Comparison of ENCODE assay signal across 14 cellular contexts in genomic region chr3:45118615-45119062, GRCh38. TPM values are rescaled to one million over a fixed set of nuclear protein-coding genes. Genes with fewer than 3 reads are reported as not detected.
DNase-seq lines count a peak whose midpoint lies in the region; ATAC-seq and TF ChIP-seq lines count a peak whose summit lies in the region.
"Had no signal": no experiment of that assay in that cellular context is flagged by ENCODE, and none has a peak within 500 bp of the region (broad histone marks: within the 10 kb centered on the region; RNA-seq: fewer than 3 reads in every experiment).

No MANE protein-coding gene starts in this region.

- no peaks in the 10 kb centered on the region for H3K27me3 Mint-ChIP-seq in CD4-positive, CD25-positive, alpha-beta regulatory T cell
- no peaks in the 10 kb centered on the region for H3K27me3 Mint-ChIP-seq in activated T-helper 2 cell treated with anti-CD3 and anti-CD28 coated beads, Interferon-gamma antibody, Interleukin-2, Interleukin-4, amounts not matched to agents 10 μg/mL and 5 μg/mL and 100 μg/mL, durations not matched to agents 14 hours and 24 hours and 36 hours (ENCODE audit: low read depth)
- H3K27me3 Mint-ChIP-seq in naive thymus-derived CD4-positive, alpha-beta T cell: peaks cover 0 to 37% (median 0%) of the 10 kb centered on the region in 5 donors
- no peaks in the 10 kb centered on the region for H3K27me3 Mint-ChIP-seq in Calu3 (ENCODE audit: unreplicated experiment)
- H3K27me3 Mint-ChIP-seq in osteocyte (ENCODE audit: unreplicated experiment): peaks cover 4% of the 10 kb centered on the region

- peak overlapping the region; percentile 9 for H3K27ac ChIP-seq in CD4-positive, CD25-positive, alpha-beta regulatory T cell (ENCODE audit: insufficient read depth, low read length, poor library complexity, severe bottlenecking)
- no peak overlapping the region; the same call in 1 of the 2 replicates for H3K27ac ChIP-seq in HCT116 (ENCODE audit: low read depth, low read length)
- no peak overlapping the region for H3K27ac ChIP-seq in naive thymus-derived CD4-positive, alpha-beta T cell (ENCODE audit: low read depth, low read length)
- no peak overlapping the region; the same call in 1 of the 2 replicates for H3K27ac ChIP-seq in PC-9
- H3K27ac ChIP-seq: VCaP had no signal

- no peaks in the 10 kb centered on the region for H3K9me3 ChIP-seq in CD4-positive, CD25-positive, alpha-beta regulatory T cell (ENCODE audit: control insufficient read depth in 2 of 2, low read length in 2 of 2)
- no peaks in the 10 kb centered on the region for H3K9me3 ChIP-seq in HCT116 (ENCODE audit: control insufficient read depth in 1 of 2, insufficient read depth in 1 of 2, low read depth in 1 of 2, low read length in 2 of 2)
- H3K9me3 ChIP-seq in naive thymus-derived CD4-positive, alpha-beta T cell (ENCODE audit: control insufficient read depth in 2 of 3, low read length in 3 of 3): no peaks in the 10 kb centered on the region
- no peaks in the 10 kb centered on the region for H3K9me3 ChIP-seq in PC-9 (ENCODE audit: insufficient read depth, low read depth)

- BruUV-seq in HCT116 (replicated peaks; lab: Mats Ljungman, UMichigan) (no TSS peak), Calu3 (replicated peaks; lab: Mats Ljungman, UMichigan) (no TSS peak), PC-9 (replicated peaks; lab: Mats Ljungman, UMichigan) (no TSS peak)

- H3K4me3 Mint-ChIP-seq in CD4-positive, CD25-positive, alpha-beta regulatory T cell: peak overlapping the region in 2 of 4 donors; percentile 21 to 54
- H3K4me3 Mint-ChIP-seq in activated T-helper 2 cell treated with anti-CD3 and anti-CD28 coated beads, Interferon-gamma antibody, Interleukin-2, Interleukin-4, amounts not matched to agents 10 μg/mL and 5 μg/mL and 100 μg/mL, durations not matched to agents 14 hours and 24 hours and 36 hours (ENCODE audit: low read depth): peak overlapping the region; percentile 6
- peak overlapping the region in 7 of 10 donors; percentile 19 to 73 (median 49) for H3K4me3 Mint-ChIP-seq in naive thymus-derived CD4-positive, alpha-beta T cell
- H3K4me3 Mint-ChIP-seq in Calu3 (ENCODE audit: low read depth, unreplicated experiment): no peak overlapping the region
- no peak overlapping the region for H3K4me3 Mint-ChIP-seq in osteocyte (ENCODE audit: unreplicated experiment)
- H3K4me3 Mint-ChIP-seq: nephron progenitor cell had no signal

- intact Hi-C loops in HCT116 (cut with micrococcal nuclease) (no loop called here), Calu3 (cut with micrococcal nuclease; ENCODE audit: unreplicated experiment) (no loop called here), PC-9 (cut with micrococcal nuclease; ENCODE audit: unreplicated experiment) (no loop called here)
- intact Hi-C loops in activated T-helper 2 cell treated with anti-CD3 and anti-CD28 coated beads, Interferon-gamma antibody, Interleukin-2, Interleukin-4, amounts not matched to agents 10 μg/mL and 5 μg/mL and 100 μg/mL, durations not matched to agents 14 hours and 24 hours and 36 hours (cut with micrococcal nuclease): loop anchor here (1.0 to 5.0 kb wide), 4 partner anchors 8 to 389 kb away; no protein-coding TSS in a partner anchor
- intact Hi-C loops in naive thymus-derived CD4-positive, alpha-beta T cell (cut with micrococcal nuclease): loop anchor here (1.0 to 5.0 kb wide), 7 partner anchors 8 to 94 kb away; no protein-coding TSS in a partner anchor

- no peaks in the 10 kb centered on the region for H3K36me3 Mint-ChIP-seq in CD4-positive, CD25-positive, alpha-beta regulatory T cell
- H3K36me3 Mint-ChIP-seq in activated T-helper 2 cell treated with anti-CD3 and anti-CD28 coated beads, Interferon-gamma antibody, Interleukin-2, Interleukin-4, amounts not matched to agents 10 μg/mL and 5 μg/mL and 100 μg/mL, durations not matched to agents 14 hours and 24 hours and 36 hours (ENCODE audit: low read depth): peaks cover 30% of the 10 kb centered on the region
- peaks cover 0 to 14% (median 0%) of the 10 kb centered on the region in 5 donors for H3K36me3 Mint-ChIP-seq in naive thymus-derived CD4-positive, alpha-beta T cell
- peaks cover 12% of the 10 kb centered on the region for H3K36me3 Mint-ChIP-seq in Calu3 (ENCODE audit: insufficient read depth, unreplicated experiment)
- H3K36me3 Mint-ChIP-seq in osteocyte (ENCODE audit: unreplicated experiment): peaks cover 4% of the 10 kb centered on the region

- H3K9me2 ChIP-seq in HCT116 (ENCODE audit: insufficient read depth): no peaks in the 10 kb centered on the region
- H3K9me2 ChIP-seq in PC-9 (ENCODE audit: insufficient read depth): no peaks in the 10 kb centered on the region

- H3K4me1 ChIP-seq in CD4-positive, CD25-positive, alpha-beta regulatory T cell (ENCODE audit: control insufficient read depth, insufficient read depth, low read length, poor library complexity, severe bottlenecking): peaks cover 16% of the 10 kb centered on the region
- peaks cover 55 to 75% of the 10 kb centered on the region in 2 experiments for H3K4me1 ChIP-seq in HCT116 (ENCODE audit: control insufficient read depth in 1 of 2, insufficient read depth in 2 of 2, low read length in 2 of 2)
- H3K4me1 ChIP-seq in naive thymus-derived CD4-positive, alpha-beta T cell (ENCODE audit: control insufficient read depth in 2 of 2, insufficient read depth in 2 of 2, low read length in 2 of 2): peaks cover 17 to 22% of the 10 kb centered on the region in 2 donors
- H3K4me1 ChIP-seq in PC-9 (replicated peaks; ENCODE audit: insufficient read depth): peaks cover 46% of the 10 kb centered on the region

- H3K4me2 ChIP-seq in HCT116 (ENCODE audit: low read length) (peak overlapping the region; percentile 68), PC-9 (no peak overlapping the region)

- H3F3A ChIP-seq in PC-9 (ENCODE audit: insufficient read depth, low read depth): peaks cover 66% of the 10 kb centered on the region

- H3K27me3 ChIP-seq in CD4-positive, CD25-positive, alpha-beta regulatory T cell (ENCODE audit: control insufficient read depth, insufficient read depth, low read length): no peaks in the 10 kb centered on the region
- H3K27me3 ChIP-seq in HCT116 (ENCODE audit: insufficient read depth, low read length) (no peaks in the 10 kb centered on the region), PC-9 (ENCODE audit: insufficient read depth, low read depth) (no peaks in the 10 kb centered on the region)
- H3K27me3 ChIP-seq in naive thymus-derived CD4-positive, alpha-beta T cell (ENCODE audit: control insufficient read depth in 2 of 2, insufficient read depth in 2 of 2, low read length in 2 of 2): no peaks in the 10 kb centered on the region

- POLR2A ChIA-PET in HCT116 (lab: Charles Lee): no interaction called here
- POLR2A ChIA-PET in naive thymus-derived CD4-positive, alpha-beta T cell (lab: Charles Lee): interaction anchor here (0.8 to 1.4 kb wide), 3 partner anchors 8 to 21 kb away, joined by 3 to 13 read pairs (median 3); no protein-coding TSS in a partner anchor
- POLR2A ChIA-PET in PC-9 (lab: Charles Lee; ENCODE audit: unreplicated experiment): no interaction called here

- no peak for TF ChIP-seq POLR2A in HCT116 (IDR thresholded peaks at IDR 0.05; ENCODE audit: borderline replicate concordance, extremely low read depth, insufficient read depth, insufficient read length)

- no peak overlapping the region for H3K4me3 ChIP-seq in CD4-positive, CD25-positive, alpha-beta regulatory T cell (ENCODE audit: low read depth, low read length)
- H3K4me3 ChIP-seq in HCT116 (replicated peaks in 1 of 2; ENCODE audit: low read depth in 1 of 2, low read length in 2 of 2) (no peak overlapping the region), PC-9 (no peak overlapping the region)
- H3K4me3 ChIP-seq in naive thymus-derived CD4-positive, alpha-beta T cell (ENCODE audit: low read length): no peak overlapping the region

- RAD21 ChIA-PET in HCT116 (lab: Charles Lee; ENCODE audit: low non-redundant PET in 1 of 2, low total read pairs in 2 of 2, uncharacterized antibody in 2 of 2, unreplicated experiment in 2 of 2): no interaction called here

- H3K9ac ChIP-seq in HCT116 (ENCODE audit: low read length): peak overlapping the region; percentile 13; the same call in 1 of the 2 replicates

- H3K27ac Mint-ChIP-seq in CD4-positive, CD25-positive, alpha-beta regulatory T cell: peak overlapping the region; percentile 79 to 94 (median 86)
- H3K27ac Mint-ChIP-seq in activated T-helper 2 cell treated with anti-CD3 and anti-CD28 coated beads, Interferon-gamma antibody, Interleukin-2, Interleukin-4, amounts not matched to agents 10 μg/mL and 5 μg/mL and 100 μg/mL, durations not matched to agents 14 hours and 24 hours and 36 hours: peak overlapping the region; percentile 89
- H3K27ac Mint-ChIP-seq in naive thymus-derived CD4-positive, alpha-beta T cell: peak overlapping the region in 7 of 9 donors; percentile 1 to 89 (median 49)
- H3K27ac Mint-ChIP-seq in Calu3 (ENCODE audit: unreplicated experiment) (no peak overlapping the region), osteocyte (ENCODE audit: unreplicated experiment) (no peak overlapping the region)
- H3K27ac Mint-ChIP-seq: nephron progenitor cell had no signal

- H2AFZ ChIP-seq in HCT116 (ENCODE audit: low read depth, low read length, poor library complexity, severe bottlenecking): no peak overlapping the region
- H2AFZ ChIP-seq in PC-9: no peak overlapping the region

- DNase-seq in CD4-positive, CD25-positive, alpha-beta regulatory T cell: peak in 1 of 3 donors; percentile 72
- DNase-seq in HCT116 (ENCODE audit: low read depth, low spot score) (no peak), Calu3 (no peak), PC-9 (no peak), osteocyte (ENCODE audit: extremely low spot score, unreplicated experiment) (no peak)
- DNase-seq in activated T-helper 2 cell treated with anti-CD3 and anti-CD28 coated beads, Interferon-gamma antibody, Interleukin-2, Interleukin-4, amounts not matched to agents 10 μg/mL and 5 μg/mL and 100 μg/mL, durations not matched to agents 14 hours and 24 hours and 36 hours (ENCODE audit: low spot score): no peak
- DNase-seq in naive thymus-derived CD4-positive, alpha-beta T cell: no peak
- DNase-seq: activated effector memory CD4-positive, alpha-beta T cell treated with anti-CD3 and anti-CD28 coated beads, Interleukin-2, amount 50 U/mL, for 16 hours; caudate nucleus; NCI-H1092 treated with DMSO at 0.1 percent for 48 hours; NCI-H2081; nephron progenitor cell had no signal

- H4K20me1 ChIP-seq in HCT116 (ENCODE audit: insufficient read depth) (no peaks in the 10 kb centered on the region), PC-9 (ENCODE audit: insufficient read depth) (no peaks in the 10 kb centered on the region)

- TF ChIP-seq RAD21 in HCT116 (IDR thresholded peaks at IDR 0.05; ENCODE audit: low read depth): no peak

- TF ChIP-seq CTCF in HCT116 (IDR thresholded peaks at IDR 0.05 in 2 of 3, conservative IDR thresholded peaks at IDR 0.05 in 1 of 3; ENCODE audit: borderline replicate concordance in 1 of 3, insufficient read depth in 1 of 3, low read depth in 2 of 3, low read length in 2 of 3): no peak
- TF ChIP-seq CTCF in Calu3 (IDR thresholded peaks at IDR 0.05; ENCODE audit: unreplicated experiment): no peak
- no peak for TF ChIP-seq CTCF in PC-9 (conservative IDR thresholded peaks at IDR 0.05)
- no peak for TF ChIP-seq CTCF in osteocyte (IDR thresholded peaks at IDR 0.05)

- CTCF ChIA-PET in HCT116 (lab: Charles Lee): interaction anchor here (1.0 kb wide), 1 partner anchor 92 kb away, joined by 4 read pairs; no protein-coding TSS in a partner anchor
- CTCF ChIA-PET in naive thymus-derived CD4-positive, alpha-beta T cell (lab: Charles Lee): interaction anchor here (1.0 to 2.1 kb wide), 3 partner anchors 9 to 541 kb away, joined by 3 to 13 read pairs (median 4); no protein-coding TSS in a partner anchor
- CTCF ChIA-PET in Calu3 (lab: Charles Lee): no interaction called here
- CTCF ChIA-PET in PC-9 (lab: Charles Lee): no interaction called here

- no peak for ATAC-seq in CD4-positive, CD25-positive, alpha-beta regulatory T cell (ENCODE audit: low read depth in 2 of 2)
- no peak for ATAC-seq in HCT116
- no peak for ATAC-seq in naive thymus-derived CD4-positive, alpha-beta T cell

- H3K36me3 ChIP-seq in CD4-positive, CD25-positive, alpha-beta regulatory T cell (ENCODE audit: control insufficient read depth, insufficient read depth, low read length): no peaks in the 10 kb centered on the region
- H3K36me3 ChIP-seq in HCT116 (ENCODE audit: control insufficient read depth in 1 of 2, insufficient read depth in 2 of 2, low read length in 2 of 2): peaks cover 19 to 27% of the 10 kb centered on the region in 2 experiments
- no peaks in the 10 kb centered on the region for H3K36me3 ChIP-seq in naive thymus-derived CD4-positive, alpha-beta T cell (ENCODE audit: control insufficient read depth in 2 of 3, insufficient read depth in 3 of 3, low read length in 3 of 3)
- peaks cover 25% of the 10 kb centered on the region for H3K36me3 ChIP-seq in PC-9 (ENCODE audit: low read depth)

- peaks cover 0 to 2% (median 0%) of the 10 kb centered on the region in 7 donors for H3K9me3 Mint-ChIP-seq in CD4-positive, CD25-positive, alpha-beta regulatory T cell
- no peaks in the 10 kb centered on the region for H3K9me3 Mint-ChIP-seq in activated T-helper 2 cell treated with anti-CD3 and anti-CD28 coated beads, Interferon-gamma antibody, Interleukin-2, Interleukin-4, amounts not matched to agents 10 μg/mL and 5 μg/mL and 100 μg/mL, durations not matched to agents 14 hours and 24 hours and 36 hours
- no peaks in the 10 kb centered on the region for H3K9me3 Mint-ChIP-seq in naive thymus-derived CD4-positive, alpha-beta T cell
- H3K9me3 Mint-ChIP-seq in Calu3 (ENCODE audit: low read depth, unreplicated experiment): no peaks in the 10 kb centered on the region
- H3K9me3 Mint-ChIP-seq in osteocyte (ENCODE audit: unreplicated experiment): no peaks in the 10 kb centered on the region
- H3K9me3 Mint-ChIP-seq: nephron progenitor cell had no signal

- H3K79me2 ChIP-seq in HCT116 (ENCODE audit: insufficient read depth, low read length) (peaks cover 99% of the 10 kb centered on the region), PC-9 (ENCODE audit: low read depth) (peaks cover 80% of the 10 kb centered on the region)

- peaks cover 9 to 43% (median 19%) of the 10 kb centered on the region in 4 donors for H3K4me1 Mint-ChIP-seq in CD4-positive, CD25-positive, alpha-beta regulatory T cell
- H3K4me1 Mint-ChIP-seq in activated T-helper 2 cell treated with anti-CD3 and anti-CD28 coated beads, Interferon-gamma antibody, Interleukin-2, Interleukin-4, amounts not matched to agents 10 μg/mL and 5 μg/mL and 100 μg/mL, durations not matched to agents 14 hours and 24 hours and 36 hours (ENCODE audit: low read depth): peaks cover 65% of the 10 kb centered on the region
- peaks cover 16 to 69% (median 38%) of the 10 kb centered on the region in 7 donors for H3K4me1 Mint-ChIP-seq in naive thymus-derived CD4-positive, alpha-beta T cell
- peaks cover 44% of the 10 kb centered on the region for H3K4me1 Mint-ChIP-seq in Calu3 (ENCODE audit: low read depth, unreplicated experiment)
- H3K4me1 Mint-ChIP-seq in osteocyte (ENCODE audit: unreplicated experiment): peaks cover 9% of the 10 kb centered on the region

RNA-seq across cellular contexts. Expression of gene CDCP1, which starts 27.5 kb away (rescaled TPM):
- 0.54 TPM for total RNA-seq in CD4-positive, CD25-positive, alpha-beta regulatory T cell
- 1 to 10 TPM in 2 of 4 donors, under 1 TPM in 2; 0.47 to 2.5 (median 1.5) TPM for polyA plus RNA-seq in CD4-positive, CD25-positive, alpha-beta regulatory T cell
- total RNA-seq in HCT116 (2021; ENCODE audit: unreplicated experiment) (196 TPM), Calu3 (2022) (66.4 and 66.9 TPM in 2 replicates), PC-9 (2021) (75.7 and 85.0 TPM in 2 replicates), osteocyte (2.3 and 2.7 TPM in 2 replicates)
- 167 and 184 TPM in 2 replicates for polyA plus RNA-seq in HCT116 (2012)
- total RNA-seq in activated T-helper 2 cell treated with anti-CD3 and anti-CD28 coated beads, Interferon-gamma antibody, Interleukin-2, Interleukin-4, amounts not matched to agents 10 μg/mL and 5 μg/mL and 100 μg/mL, durations not matched to agents 14 hours and 24 hours and 36 hours: 7.4 and 8.1 TPM in 2 replicates
- total RNA-seq in naive thymus-derived CD4-positive, alpha-beta T cell: 1 to 10 TPM in 2 of 5 experiments, under 1 TPM in 3; 0.05 to 7.2 (median 0.81) TPM
- polyA plus RNA-seq in naive thymus-derived CD4-positive, alpha-beta T cell: 1 to 10 TPM in 1 of 2 donors, under 1 TPM in 1; 0.21 to 1.0 TPM
- total RNA-seq: G401 had no signal

Comparison
In these comparisons a context has a peak if more than half of its experiments do, and no peak if none do; other contexts are left out.
1. H3K27ac Mint-ChIP-seq: peak in CD4-positive, CD25-positive, alpha-beta regulatory T cell (3 of 3), activated T-helper 2 cell treated with anti-CD3 and anti-CD28 coated beads, Interferon-gamma antibody, Interleukin-2, Interleukin-4, amounts not matched to agents 10 μg/mL and 5 μg/mL and 100 μg/mL, durations not matched to agents 14 hours and 24 hours and 36 hours (single experiment) and naive thymus-derived CD4-positive, alpha-beta T cell (7 of 9); none in Calu3 (single experiment) and osteocyte (single experiment).
2. H3K4me3 Mint-ChIP-seq: peak in activated T-helper 2 cell treated with anti-CD3 and anti-CD28 coated beads, Interferon-gamma antibody, Interleukin-2, Interleukin-4, amounts not matched to agents 10 μg/mL and 5 μg/mL and 100 μg/mL, durations not matched to agents 14 hours and 24 hours and 36 hours (single experiment) and naive thymus-derived CD4-positive, alpha-beta T cell (7 of 10); none in Calu3 (single experiment) and osteocyte (single experiment).
3. CTCF ChIA-PET loops: an anchor here in HCT116 (1.0 kb wide) and naive thymus-derived CD4-positive, alpha-beta T cell (1.0 to 2.1 kb wide); none called in Calu3 and PC-9.
4. intact Hi-C loops: an anchor here in activated T-helper 2 cell treated with anti-CD3 and anti-CD28 coated beads, Interferon-gamma antibody, Interleukin-2, Interleukin-4, amounts not matched to agents 10 μg/mL and 5 μg/mL and 100 μg/mL, durations not matched to agents 14 hours and 24 hours and 36 hours (1.0 to 5.0 kb wide) and naive thymus-derived CD4-positive, alpha-beta T cell (1.0 to 5.0 kb wide); none called in HCT116, Calu3 and PC-9.